ENCODE assay signal across 1 cellular context in the genomic region with DNA sequence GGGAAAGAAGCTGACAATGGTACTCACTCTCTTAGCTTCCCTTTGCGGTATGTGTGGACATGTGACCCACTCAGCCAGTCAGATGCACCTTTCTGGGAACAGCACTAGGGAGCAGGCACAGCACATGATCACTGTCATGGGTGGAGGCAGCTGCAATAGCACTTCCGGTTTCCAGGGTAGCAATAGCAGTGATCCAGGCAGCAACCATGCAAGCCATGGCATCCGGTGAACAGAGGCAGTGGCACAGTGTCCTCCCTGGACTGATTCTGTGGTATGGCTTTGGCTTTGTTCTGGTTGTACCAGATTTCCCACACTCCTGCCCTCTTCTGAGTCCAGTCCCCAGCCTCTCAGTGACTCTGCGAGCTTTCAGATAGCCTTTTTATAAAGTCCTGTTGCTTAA.
TF ChIP-seq lines count a peak whose summit lies in the region.

No MANE protein-coding gene starts in this region.

TF ChIP-seq in K562, 482 proteins besides CTCF, POLR2A, EP300 and RAD21 (continued from another document and continues in another):
- peak; percentile 50; the same call in 1 of the 2 replicates for TF ChIP-seq CTBP1 (IDR thresholded peaks at IDR 0.05; ENCODE audit: borderline replicate concordance)
- TF ChIP-seq DEAF1 (CRISPR knock-in tag; IDR thresholded peaks at IDR 0.05) = 0 out of 2 replicates have a peak, but pooled peaks have one; percentile 39
- no peak for TF ChIP-seq RBM22 (IDR thresholded peaks at IDR 0.05; ENCODE audit: low read depth, low read length, poor library complexity, severe bottlenecking)
- no peak for TF ChIP-seq TBP (optimal IDR thresholded peaks at IDR 0.05; ENCODE audit: low read depth, low read length)
- TF ChIP-seq ELK3 (CRISPR knock-in tag; IDR thresholded peaks at IDR 0.05) = no peak
- TF ChIP-seq, protein P1, sequence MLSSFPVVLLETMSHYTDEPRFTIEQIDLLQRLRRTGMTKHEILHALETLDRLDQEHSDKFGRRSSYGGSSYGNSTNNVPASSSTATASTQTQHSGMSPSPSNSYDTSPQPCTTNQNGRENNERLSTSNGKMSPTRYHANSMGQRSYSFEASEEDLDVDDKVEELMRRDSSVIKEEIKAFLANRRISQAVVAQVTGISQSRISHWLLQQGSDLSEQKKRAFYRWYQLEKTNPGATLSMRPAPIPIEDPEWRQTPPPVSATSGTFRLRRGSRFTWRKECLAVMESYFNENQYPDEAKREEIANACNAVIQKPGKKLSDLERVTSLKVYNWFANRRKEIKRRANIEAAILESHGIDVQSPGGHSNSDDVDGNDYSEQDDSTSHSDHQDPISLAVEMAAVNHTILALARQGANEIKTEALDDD (IDR thresholded peaks at IDR 0.05) = no peak
- no peak for TF ChIP-seq BRF1 (IDR thresholded peaks at IDR 0.05; ENCODE audit: borderline replicate concordance, extremely low read depth, insufficient read length)
- no peak for TF ChIP-seq EHMT2 (IDR thresholded peaks at IDR 0.05)
- no peak for TF ChIP-seq STAT5A (IDR thresholded peaks at IDR 0.05; ENCODE audit: borderline replicate concordance, low read length)
- TF ChIP-seq GABPB2 (CRISPR knock-in tag; conservative IDR thresholded peaks at IDR 0.05) = no peak
- TF ChIP-seq SRSF7 (optimal IDR thresholded peaks at IDR 0.05; ENCODE audit: low read depth, low read length) = no peak
- TF ChIP-seq, protein P2, sequence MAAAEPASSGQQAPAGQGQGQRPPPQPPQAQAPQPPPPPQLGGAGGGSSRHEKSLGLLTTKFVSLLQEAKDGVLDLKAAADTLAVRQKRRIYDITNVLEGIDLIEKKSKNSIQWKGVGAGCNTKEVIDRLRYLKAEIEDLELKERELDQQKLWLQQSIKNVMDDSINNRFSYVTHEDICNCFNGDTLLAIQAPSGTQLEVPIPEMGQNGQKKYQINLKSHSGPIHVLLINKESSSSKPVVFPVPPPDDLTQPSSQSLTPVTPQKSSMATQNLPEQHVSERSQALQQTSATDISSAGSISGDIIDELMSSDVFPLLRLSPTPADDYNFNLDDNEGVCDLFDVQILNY (CRISPR knock-in tag; IDR thresholded peaks at IDR 0.05) = no peak
- TF ChIP-seq TCFL5 (CRISPR knock-in tag; conservative IDR thresholded peaks at IDR 0.05) = no peak
- no peak for TF ChIP-seq CCAR2 (IDR thresholded peaks at IDR 0.05; ENCODE audit: low read depth, low read length)
- TF ChIP-seq GATA2 (CRISPR knock-in tag; IDR thresholded peaks at IDR 0.05) = no peak
- TF ChIP-seq ZBTB17 (CRISPR knock-in tag; IDR thresholded peaks at IDR 0.05) = peak; percentile 53; the same call in 1 of the 2 replicates
- no peak for TF ChIP-seq ZNF318 (IDR thresholded peaks at IDR 0.05; ENCODE audit: borderline replicate concordance in 1 of 2, low read depth in 1 of 2)
- TF ChIP-seq U2AF1 (optimal IDR thresholded peaks at IDR 0.05; ENCODE audit: low read depth, low read length) = no peak
- no peak for TF ChIP-seq PRMT5 (CRISPR knock-in tag; IDR thresholded peaks at IDR 0.05)
- TF ChIP-seq ETV5 (CRISPR knock-in tag; IDR thresholded peaks at IDR 0.05; ENCODE audit: low read depth) = 0 out of 2 replicates have a peak, but pooled peaks have one; percentile 27
- TF ChIP-seq ZNF75A (CRISPR knock-in tag; IDR thresholded peaks at IDR 0.05) = no peak
- TF ChIP-seq, protein P3, sequence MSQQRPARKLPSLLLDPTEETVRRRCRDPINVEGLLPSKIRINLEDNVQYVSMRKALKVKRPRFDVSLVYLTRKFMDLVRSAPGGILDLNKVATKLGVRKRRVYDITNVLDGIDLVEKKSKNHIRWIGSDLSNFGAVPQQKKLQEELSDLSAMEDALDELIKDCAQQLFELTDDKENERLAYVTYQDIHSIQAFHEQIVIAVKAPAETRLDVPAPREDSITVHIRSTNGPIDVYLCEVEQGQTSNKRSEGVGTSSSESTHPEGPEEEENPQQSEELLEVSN (IDR thresholded peaks at IDR 0.05; ENCODE audit: borderline replicate concordance in 1 of 2, extremely low read depth in 1 of 2, insufficient read depth in 1 of 2, insufficient read length in 1 of 2, low read depth in 1 of 2, low read length in 1 of 2, poor library complexity in 1 of 2, severe bottlenecking in 1 of 2) = no peak
- TF ChIP-seq MXD1 (CRISPR knock-in tag; IDR thresholded peaks at IDR 0.05; ENCODE audit: borderline replicate concordance, poor library complexity, severe bottlenecking) = no peak
- TF ChIP-seq POLR2B (IDR thresholded peaks at IDR 0.05; ENCODE audit: low read depth, partially characterized antibody) = no peak
- no peak for TF ChIP-seq THRAP3 (IDR thresholded peaks at IDR 0.05; ENCODE audit: borderline replicate concordance)
- TF ChIP-seq TAF7 (tag; IDR thresholded peaks at IDR 0.05) = 0 out of 2 replicates have a peak, but pooled peaks have one; percentile 51
